In the genomic region with DNA sequence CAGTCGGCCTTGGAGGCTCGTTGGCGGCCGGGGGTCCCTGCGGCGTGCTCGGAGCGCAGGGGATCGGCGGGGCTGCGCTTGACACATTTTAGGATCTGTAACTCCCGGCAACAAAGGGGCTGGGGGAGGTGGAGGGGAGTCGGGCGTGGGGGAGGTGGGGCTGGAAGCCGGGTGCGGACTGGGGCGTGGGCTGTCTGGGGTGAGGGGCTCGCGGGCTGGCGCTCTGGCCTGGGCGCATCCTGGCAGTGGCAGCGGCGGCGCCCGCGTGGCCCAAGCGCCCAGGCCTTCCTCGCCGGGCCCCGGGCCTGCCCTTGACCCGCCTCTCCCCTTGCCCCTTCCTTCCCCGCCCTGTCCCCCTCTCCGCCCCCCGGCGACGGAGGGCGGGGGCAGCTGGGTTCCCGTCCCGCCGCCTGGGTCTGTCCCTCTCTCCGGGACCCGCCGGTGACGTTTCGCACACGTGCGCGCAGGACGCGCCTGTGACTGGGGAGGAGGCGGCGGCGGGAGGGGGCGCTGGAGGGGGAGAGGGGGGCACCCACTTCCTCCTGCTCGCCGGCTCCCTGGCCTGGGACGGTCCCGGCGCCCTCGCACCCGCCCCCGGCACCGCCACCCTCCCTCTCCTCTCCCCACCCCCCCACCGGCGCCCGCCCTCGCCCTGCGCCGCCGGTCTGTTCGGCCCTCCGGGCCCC, we compare ENCODE assay signal across 1 cellular context.
TF ChIP-seq lines count a peak whose summit lies in the region.

No MANE protein-coding gene starts in this region.

TF ChIP-seq in GM12878, 131 proteins besides CTCF, POLR2A, EP300 and RAD21 (continued from another document and continues in another):
- TF ChIP-seq, protein P1, sequence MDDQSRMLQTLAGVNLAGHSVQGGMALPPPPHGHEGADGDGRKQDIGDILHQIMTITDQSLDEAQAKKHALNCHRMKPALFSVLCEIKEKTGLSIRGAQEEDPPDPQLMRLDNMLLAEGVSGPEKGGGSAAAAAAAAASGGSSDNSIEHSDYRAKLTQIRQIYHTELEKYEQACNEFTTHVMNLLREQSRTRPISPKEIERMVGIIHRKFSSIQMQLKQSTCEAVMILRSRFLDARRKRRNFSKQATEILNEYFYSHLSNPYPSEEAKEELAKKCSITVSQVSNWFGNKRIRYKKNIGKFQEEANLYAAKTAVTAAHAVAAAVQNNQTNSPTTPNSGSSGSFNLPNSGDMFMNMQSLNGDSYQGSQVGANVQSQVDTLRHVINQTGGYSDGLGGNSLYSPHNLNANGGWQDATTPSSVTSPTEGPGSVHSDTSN (IDR thresholded peaks at IDR 0.05; ENCODE audit: insufficient replicate concordance, low read depth, low read length) = no peak
- no peak for TF ChIP-seq RBBP5 (conservative IDR thresholded peaks at IDR 0.05)
- TF ChIP-seq, protein P2, sequence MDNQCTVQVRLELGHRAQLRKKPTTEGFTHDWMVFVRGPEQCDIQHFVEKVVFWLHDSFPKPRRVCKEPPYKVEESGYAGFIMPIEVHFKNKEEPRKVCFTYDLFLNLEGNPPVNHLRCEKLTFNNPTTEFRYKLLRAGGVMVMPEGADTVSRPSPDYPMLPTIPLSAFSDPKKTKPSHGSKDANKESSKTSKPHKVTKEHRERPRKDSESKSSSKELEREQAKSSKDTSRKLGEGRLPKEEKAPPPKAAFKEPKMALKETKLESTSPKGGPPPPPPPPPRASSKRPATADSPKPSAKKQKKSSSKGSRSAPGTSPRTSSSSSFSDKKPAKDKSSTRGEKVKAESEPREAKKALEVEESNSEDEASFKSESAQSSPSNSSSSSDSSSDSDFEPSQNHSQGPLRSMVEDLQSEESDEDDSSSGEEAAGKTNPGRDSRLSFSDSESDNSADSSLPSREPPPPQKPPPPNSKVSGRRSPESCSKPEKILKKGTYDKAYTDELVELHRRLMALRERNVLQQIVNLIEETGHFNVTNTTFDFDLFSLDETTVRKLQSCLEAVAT (IDR thresholded peaks at IDR 0.05) = no peak
- no peak for TF ChIP-seq STAT1 (conservative IDR thresholded peaks at IDR 0.05)
- TF ChIP-seq SPI1 (IDR thresholded peaks at IDR 0.05; ENCODE audit: borderline replicate concordance, insufficient read depth, low read depth, low read length) = no peak
- TF ChIP-seq TCF3 (IDR thresholded peaks at IDR 0.05; ENCODE audit: borderline replicate concordance, insufficient read depth, low read depth, low read length) = no peak
- TF ChIP-seq, protein P3, sequence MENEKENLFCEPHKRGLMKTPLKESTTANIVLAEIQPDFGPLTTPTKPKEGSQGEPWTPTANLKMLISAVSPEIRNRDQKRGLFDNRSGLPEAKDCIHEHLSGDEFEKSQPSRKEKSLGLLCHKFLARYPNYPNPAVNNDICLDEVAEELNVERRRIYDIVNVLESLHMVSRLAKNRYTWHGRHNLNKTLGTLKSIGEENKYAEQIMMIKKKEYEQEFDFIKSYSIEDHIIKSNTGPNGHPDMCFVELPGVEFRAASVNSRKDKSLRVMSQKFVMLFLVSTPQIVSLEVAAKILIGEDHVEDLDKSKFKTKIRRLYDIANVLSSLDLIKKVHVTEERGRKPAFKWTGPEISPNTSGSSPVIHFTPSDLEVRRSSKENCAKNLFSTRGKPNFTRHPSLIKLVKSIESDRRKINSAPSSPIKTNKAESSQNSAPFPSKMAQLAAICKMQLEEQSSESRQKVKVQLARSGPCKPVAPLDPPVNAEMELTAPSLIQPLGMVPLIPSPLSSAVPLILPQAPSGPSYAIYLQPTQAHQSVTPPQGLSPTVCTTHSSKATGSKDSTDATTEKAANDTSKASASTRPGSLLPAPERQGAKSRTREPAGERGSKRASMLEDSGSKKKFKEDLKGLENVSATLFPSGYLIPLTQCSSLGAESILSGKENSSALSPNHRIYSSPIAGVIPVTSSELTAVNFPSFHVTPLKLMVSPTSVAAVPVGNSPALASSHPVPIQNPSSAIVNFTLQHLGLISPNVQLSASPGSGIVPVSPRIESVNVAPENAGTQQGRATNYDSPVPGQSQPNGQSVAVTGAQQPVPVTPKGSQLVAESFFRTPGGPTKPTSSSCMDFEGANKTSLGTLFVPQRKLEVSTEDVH (IDR thresholded peaks at IDR 0.05; ENCODE audit: low read depth, partially characterized antibody) = no peak
- no peak for TF ChIP-seq CBX3 (IDR thresholded peaks at IDR 0.05; ENCODE audit: borderline replicate concordance, low read depth)
- TF ChIP-seq ZNF622 (IDR thresholded peaks at IDR 0.05) = no peak
- TF ChIP-seq, protein P4, sequence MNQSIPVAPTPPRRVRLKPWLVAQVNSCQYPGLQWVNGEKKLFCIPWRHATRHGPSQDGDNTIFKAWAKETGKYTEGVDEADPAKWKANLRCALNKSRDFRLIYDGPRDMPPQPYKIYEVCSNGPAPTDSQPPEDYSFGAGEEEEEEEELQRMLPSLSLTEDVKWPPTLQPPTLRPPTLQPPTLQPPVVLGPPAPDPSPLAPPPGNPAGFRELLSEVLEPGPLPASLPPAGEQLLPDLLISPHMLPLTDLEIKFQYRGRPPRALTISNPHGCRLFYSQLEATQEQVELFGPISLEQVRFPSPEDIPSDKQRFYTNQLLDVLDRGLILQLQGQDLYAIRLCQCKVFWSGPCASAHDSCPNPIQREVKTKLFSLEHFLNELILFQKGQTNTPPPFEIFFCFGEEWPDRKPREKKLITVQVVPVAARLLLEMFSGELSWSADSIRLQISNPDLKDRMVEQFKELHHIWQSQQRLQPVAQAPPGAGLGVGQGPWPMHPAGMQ (IDR thresholded peaks at IDR 0.05; ENCODE audit: borderline replicate concordance) = no peak
- TF ChIP-seq, protein P5, sequence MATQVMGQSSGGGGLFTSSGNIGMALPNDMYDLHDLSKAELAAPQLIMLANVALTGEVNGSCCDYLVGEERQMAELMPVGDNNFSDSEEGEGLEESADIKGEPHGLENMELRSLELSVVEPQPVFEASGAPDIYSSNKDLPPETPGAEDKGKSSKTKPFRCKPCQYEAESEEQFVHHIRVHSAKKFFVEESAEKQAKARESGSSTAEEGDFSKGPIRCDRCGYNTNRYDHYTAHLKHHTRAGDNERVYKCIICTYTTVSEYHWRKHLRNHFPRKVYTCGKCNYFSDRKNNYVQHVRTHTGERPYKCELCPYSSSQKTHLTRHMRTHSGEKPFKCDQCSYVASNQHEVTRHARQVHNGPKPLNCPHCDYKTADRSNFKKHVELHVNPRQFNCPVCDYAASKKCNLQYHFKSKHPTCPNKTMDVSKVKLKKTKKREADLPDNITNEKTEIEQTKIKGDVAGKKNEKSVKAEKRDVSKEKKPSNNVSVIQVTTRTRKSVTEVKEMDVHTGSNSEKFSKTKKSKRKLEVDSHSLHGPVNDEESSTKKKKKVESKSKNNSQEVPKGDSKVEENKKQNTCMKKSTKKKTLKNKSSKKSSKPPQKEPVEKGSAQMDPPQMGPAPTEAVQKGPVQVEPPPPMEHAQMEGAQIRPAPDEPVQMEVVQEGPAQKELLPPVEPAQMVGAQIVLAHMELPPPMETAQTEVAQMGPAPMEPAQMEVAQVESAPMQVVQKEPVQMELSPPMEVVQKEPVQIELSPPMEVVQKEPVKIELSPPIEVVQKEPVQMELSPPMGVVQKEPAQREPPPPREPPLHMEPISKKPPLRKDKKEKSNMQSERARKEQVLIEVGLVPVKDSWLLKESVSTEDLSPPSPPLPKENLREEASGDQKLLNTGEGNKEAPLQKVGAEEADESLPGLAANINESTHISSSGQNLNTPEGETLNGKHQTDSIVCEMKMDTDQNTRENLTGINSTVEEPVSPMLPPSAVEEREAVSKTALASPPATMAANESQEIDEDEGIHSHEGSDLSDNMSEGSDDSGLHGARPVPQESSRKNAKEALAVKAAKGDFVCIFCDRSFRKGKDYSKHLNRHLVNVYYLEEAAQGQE (IDR thresholded peaks at IDR 0.05; ENCODE audit: low read depth, low read length) = no peak
- TF ChIP-seq, protein P6, sequence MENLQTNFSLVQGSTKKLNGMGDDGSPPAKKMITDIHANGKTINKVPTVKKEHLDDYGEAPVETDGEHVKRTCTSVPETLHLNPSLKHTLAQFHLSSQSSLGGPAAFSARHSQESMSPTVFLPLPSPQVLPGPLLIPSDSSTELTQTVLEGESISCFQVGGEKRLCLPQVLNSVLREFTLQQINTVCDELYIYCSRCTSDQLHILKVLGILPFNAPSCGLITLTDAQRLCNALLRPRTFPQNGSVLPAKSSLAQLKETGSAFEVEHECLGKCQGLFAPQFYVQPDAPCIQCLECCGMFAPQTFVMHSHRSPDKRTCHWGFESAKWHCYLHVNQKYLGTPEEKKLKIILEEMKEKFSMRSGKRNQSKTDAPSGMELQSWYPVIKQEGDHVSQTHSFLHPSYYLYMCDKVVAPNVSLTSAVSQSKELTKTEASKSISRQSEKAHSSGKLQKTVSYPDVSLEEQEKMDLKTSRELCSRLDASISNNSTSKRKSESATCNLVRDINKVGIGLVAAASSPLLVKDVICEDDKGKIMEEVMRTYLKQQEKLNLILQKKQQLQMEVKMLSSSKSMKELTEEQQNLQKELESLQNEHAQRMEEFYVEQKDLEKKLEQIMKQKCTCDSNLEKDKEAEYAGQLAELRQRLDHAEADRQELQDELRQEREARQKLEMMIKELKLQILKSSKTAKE (IDR thresholded peaks at IDR 0.05; ENCODE audit: low read depth, poor library complexity, severe bottlenecking) = no peak
- no peak for TF ChIP-seq SMAD1 (IDR thresholded peaks at IDR 0.05; ENCODE audit: low read depth, partially characterized antibody)
- TF ChIP-seq SMARCA5 (IDR thresholded peaks at IDR 0.05) = no peak
- TF ChIP-seq, protein P7, sequence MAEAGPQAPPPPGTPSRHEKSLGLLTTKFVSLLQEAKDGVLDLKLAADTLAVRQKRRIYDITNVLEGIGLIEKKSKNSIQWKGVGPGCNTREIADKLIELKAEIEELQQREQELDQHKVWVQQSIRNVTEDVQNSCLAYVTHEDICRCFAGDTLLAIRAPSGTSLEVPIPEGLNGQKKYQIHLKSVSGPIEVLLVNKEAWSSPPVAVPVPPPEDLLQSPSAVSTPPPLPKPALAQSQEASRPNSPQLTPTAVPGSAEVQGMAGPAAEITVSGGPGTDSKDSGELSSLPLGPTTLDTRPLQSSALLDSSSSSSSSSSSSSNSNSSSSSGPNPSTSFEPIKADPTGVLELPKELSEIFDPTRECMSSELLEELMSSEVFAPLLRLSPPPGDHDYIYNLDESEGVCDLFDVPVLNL (IDR thresholded peaks at IDR 0.05; ENCODE audit: low read depth, low read length) = no peak
- TF ChIP-seq CREM (IDR thresholded peaks at IDR 0.05; ENCODE audit: low read depth) = peak; percentile 86
- TF ChIP-seq ESRRA (IDR thresholded peaks at IDR 0.05; ENCODE audit: low read length) = no peak
- no peak for TF ChIP-seq RFX5 (IDR thresholded peaks at IDR 0.05; ENCODE audit: low read depth, low read length)
- TF ChIP-seq FOXK2 (IDR thresholded peaks at IDR 0.05) = no peak
- no peak for TF ChIP-seq IKZF1 (conservative IDR thresholded peaks at IDR 0.05)
- no peak for TF ChIP-seq KAT2A (conservative IDR thresholded peaks at IDR 0.05; ENCODE audit: control insufficient read depth, low read depth, low read length)
- TF ChIP-seq, protein P8, sequence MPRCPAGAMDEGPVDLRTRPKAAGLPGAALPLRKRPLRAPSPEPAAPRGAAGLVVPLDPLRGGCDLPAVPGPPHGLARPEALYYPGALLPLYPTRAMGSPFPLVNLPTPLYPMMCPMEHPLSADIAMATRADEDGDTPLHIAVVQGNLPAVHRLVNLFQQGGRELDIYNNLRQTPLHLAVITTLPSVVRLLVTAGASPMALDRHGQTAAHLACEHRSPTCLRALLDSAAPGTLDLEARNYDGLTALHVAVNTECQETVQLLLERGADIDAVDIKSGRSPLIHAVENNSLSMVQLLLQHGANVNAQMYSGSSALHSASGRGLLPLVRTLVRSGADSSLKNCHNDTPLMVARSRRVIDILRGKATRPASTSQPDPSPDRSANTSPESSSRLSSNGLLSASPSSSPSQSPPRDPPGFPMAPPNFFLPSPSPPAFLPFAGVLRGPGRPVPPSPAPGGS (IDR thresholded peaks at IDR 0.05; ENCODE audit: borderline replicate concordance, insufficient read depth, low read depth, low read length, poor library complexity, severe bottlenecking) = peak; percentile 59
- no peak for TF ChIP-seq SRF (IDR thresholded peaks at IDR 0.05; ENCODE audit: low read depth in 2 of 2, low read length in 2 of 2)
- TF ChIP-seq ZZZ3 (IDR thresholded peaks at IDR 0.05; ENCODE audit: control insufficient read depth, insufficient read length, low read depth) = no peak
- TF ChIP-seq EED (IDR thresholded peaks at IDR 0.05; ENCODE audit: low read depth) = no peak; the same call in 1 of the 2 replicates
- TF ChIP-seq, protein P9, sequence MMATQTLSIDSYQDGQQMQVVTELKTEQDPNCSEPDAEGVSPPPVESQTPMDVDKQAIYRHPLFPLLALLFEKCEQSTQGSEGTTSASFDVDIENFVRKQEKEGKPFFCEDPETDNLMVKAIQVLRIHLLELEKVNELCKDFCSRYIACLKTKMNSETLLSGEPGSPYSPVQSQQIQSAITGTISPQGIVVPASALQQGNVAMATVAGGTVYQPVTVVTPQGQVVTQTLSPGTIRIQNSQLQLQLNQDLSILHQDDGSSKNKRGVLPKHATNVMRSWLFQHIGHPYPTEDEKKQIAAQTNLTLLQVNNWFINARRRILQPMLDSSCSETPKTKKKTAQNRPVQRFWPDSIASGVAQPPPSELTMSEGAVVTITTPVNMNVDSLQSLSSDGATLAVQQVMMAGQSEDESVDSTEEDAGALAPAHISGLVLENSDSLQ (IDR thresholded peaks at IDR 0.05) = no peak
- no peak for TF ChIP-seq FOXM1 (IDR thresholded peaks at IDR 0.05; ENCODE audit: low read depth, low read length)
- no peak for TF ChIP-seq MXI1 (IDR thresholded peaks at IDR 0.05; ENCODE audit: low read depth, low read length)
- TF ChIP-seq SREBF2 (IDR thresholded peaks at IDR 0.05; ENCODE audit: low read length) = no peak
- TF ChIP-seq, protein P10, sequence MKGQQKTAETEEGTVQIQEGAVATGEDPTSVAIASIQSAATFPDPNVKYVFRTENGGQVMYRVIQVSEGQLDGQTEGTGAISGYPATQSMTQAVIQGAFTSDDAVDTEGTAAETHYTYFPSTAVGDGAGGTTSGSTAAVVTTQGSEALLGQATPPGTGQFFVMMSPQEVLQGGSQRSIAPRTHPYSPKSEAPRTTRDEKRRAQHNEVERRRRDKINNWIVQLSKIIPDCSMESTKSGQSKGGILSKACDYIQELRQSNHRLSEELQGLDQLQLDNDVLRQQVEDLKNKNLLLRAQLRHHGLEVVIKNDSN (IDR thresholded peaks at IDR 0.05; ENCODE audit: borderline replicate concordance, extremely low read length, insufficient read depth, low read depth, low read length) = peak; percentile 84
- TF ChIP-seq NR2C1 (IDR thresholded peaks at IDR 0.05) = no peak
- TF ChIP-seq TBL1XR1 (IDR thresholded peaks at IDR 0.05; ENCODE audit: low read depth, low read length) = no peak
- TF ChIP-seq ZNF384 (IDR thresholded peaks at IDR 0.05; ENCODE audit: borderline replicate concordance, low read depth, low read length) = no peak
- no peak for TF ChIP-seq MTA3 (IDR thresholded peaks at IDR 0.05; ENCODE audit: borderline replicate concordance, low read length)
- TF ChIP-seq, protein P11, sequence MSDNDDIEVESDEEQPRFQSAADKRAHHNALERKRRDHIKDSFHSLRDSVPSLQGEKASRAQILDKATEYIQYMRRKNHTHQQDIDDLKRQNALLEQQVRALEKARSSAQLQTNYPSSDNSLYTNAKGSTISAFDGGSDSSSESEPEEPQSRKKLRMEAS (IDR thresholded peaks at IDR 0.05; ENCODE audit: low read depth, low read length) = peak; percentile 75
- no peak for TF ChIP-seq SREBF1 (IDR thresholded peaks at IDR 0.05; ENCODE audit: low read length)
- TF ChIP-seq CHD2 (IDR thresholded peaks at IDR 0.05; ENCODE audit: borderline replicate concordance, low read depth, low read length) = no peak
- TF ChIP-seq RAD51 (IDR thresholded peaks at IDR 0.05) = peak; percentile 45; the same call in 1 of the 2 replicates
- TF ChIP-seq GABPA (IDR thresholded peaks at IDR 0.05; ENCODE audit: low read depth) = no peak
- TF ChIP-seq MEF2A (IDR thresholded peaks at IDR 0.05; ENCODE audit: insufficient read depth, low read depth, low read length) = no peak
- no peak for TF ChIP-seq CEBPB (IDR thresholded peaks at IDR 0.05; ENCODE audit: borderline replicate concordance in 1 of 2, low read depth in 2 of 2, low read length in 2 of 2)
- TF ChIP-seq RUNX3 (IDR thresholded peaks at IDR 0.05; ENCODE audit: low read length) = no peak
- no peak for TF ChIP-seq EGR1 (IDR thresholded peaks at IDR 0.05; ENCODE audit: borderline replicate concordance in 1 of 2, low read depth in 2 of 2, low read length in 2 of 2)
